ENCODE assay signal across 9 cellular contexts in genomic region chr9:35908484-35909125, GRCh38. TPM values are rescaled to one million over a fixed set of nuclear protein-coding genes. Genes with fewer than 3 reads are reported as not detected.
DNase-seq lines count a peak whose midpoint lies in the region; ATAC-seq and TF ChIP-seq lines count a peak whose summit lies in the region.
"Had no signal": no experiment of that assay in that cellular context is flagged by ENCODE, and none has a peak within 500 bp of the region (broad histone marks: within the 10 kb centered on the region; RNA-seq: fewer than 3 reads in every experiment).

No MANE protein-coding gene starts in this region.

- H3K27me3 Mint-ChIP-seq in activated CD4-positive, alpha-beta T cell treated with anti-CD3 and anti-CD28 coated beads, Interleukin-2, amount 10 ng/mL, durations not matched to agents 24 days and 14 days, result peaks cover 2% of the 10 kb centered on the region

- ATAC-seq in SK-N-SH treated with all-trans-retinoic acid at 6 μM for 48 hours, result no peak
- no peak for ATAC-seq in GM19467 (IDR thresholded peaks at IDR 0.05; ENCODE audit: unreplicated experiment)

- DNase-seq in SK-N-SH, result no peak
- no peak for DNase-seq in brain microvascular endothelial cell
- DNase-seq in tibial artery, result no peak
- no peak for DNase-seq in SKM-1 treated with dmso at 0.1 percent for 144 hours (lab: John Stamatoyannopoulos, UW; ENCODE audit: unreplicated experiment)
- no peak for DNase-seq in activated CD4-positive, alpha-beta T cell treated with anti-CD3 and anti-CD28 coated beads, Interleukin-2, amount 10 ng/mL, durations not matched to agents 24 days and 14 days

- H3K27ac ChIP-seq in SK-N-SH (ENCODE audit: low read depth in 2 of 2, low read length in 1 of 2) (peak overlapping the region; percentile 89 to 98), brain microvascular endothelial cell (peak overlapping the region; percentile 71), liver (ENCODE audit: low read depth in 1 of 2, low read length in 2 of 2) (peak overlapping the region; percentile 74 to 78), tibial artery (peak overlapping the region; percentile 88 to 98)

- H2AFZ ChIP-seq in SK-N-SH (ENCODE audit: low read depth), result peak overlapping the region; percentile 47; the same call in 1 of the 2 replicates

- H3K27ac Mint-ChIP-seq in activated CD4-positive, alpha-beta T cell treated with anti-CD3 and anti-CD28 coated beads, Interleukin-2, amount 10 ng/mL, durations not matched to agents 24 days and 14 days, result no peak overlapping the region

- whole genome bisulfite sequencing in SK-N-SH (ENCODE audit: low lambda C conversion rate), result 78% methylated on average over 8 of the region's 9 CpGs
- 66% methylated on average over 9 of the region's 9 CpGs for WGBS in liver

- H3K4me3 ChIP-seq in SK-N-SH (ENCODE audit: low read depth in 2 of 2, low read length in 1 of 2) (no peak overlapping the region), brain microvascular endothelial cell (ENCODE audit: low read depth, low read length) (no peak overlapping the region), liver (ENCODE audit: low read depth in 1 of 3, low read length in 3 of 3) (no peak overlapping the region), tibial artery (peak overlapping the region; percentile 47 to 57)

- intact Hi-C loops in tibial artery (cut with DNase I; ENCODE audit: low total_unique reads), result no loop called here
- intact Hi-C loops in activated CD4-positive, alpha-beta T cell treated with anti-CD3 and anti-CD28 coated beads, Interleukin-2, amount 10 ng/mL, durations not matched to agents 24 days and 14 days (cut with micrococcal nuclease), result no loop called here

- no peaks in the 10 kb centered on the region for H3K9me3 Mint-ChIP-seq in activated CD4-positive, alpha-beta T cell treated with anti-CD3 and anti-CD28 coated beads, Interleukin-2, amount 10 ng/mL, durations not matched to agents 24 days and 14 days

- H3K4me1 ChIP-seq in SK-N-SH (ENCODE audit: control insufficient read depth in 1 of 2, insufficient read depth in 2 of 2, low read depth in 1 of 2, low read length in 1 of 2), result peaks cover 38 to 46% of the 10 kb centered on the region in 2 experiments; a peak in 3 of 4 replicates
- peaks cover 16 to 57% (median 40%) of the 10 kb centered on the region in 4 donors for H3K4me1 ChIP-seq in liver (ENCODE audit: control insufficient read depth in 4 of 4, insufficient read depth in 4 of 4, low read length in 3 of 4)
- peaks cover 11 to 96% (median 88%) of the 10 kb centered on the region in 4 donors for H3K4me1 ChIP-seq in tibial artery

- CTCF ChIA-PET in SK-N-SH (lab: Yijun Ruan, JAX), result interaction anchor here (1.0 to 2.3 kb wide), 4 partner anchors 11 to 115 kb away, joined by 3 to 10 read pairs (median 4); no protein-coding TSS in a partner anchor

- H3K27me3 ChIP-seq in SK-N-SH (ENCODE audit: insufficient read depth) (no peaks in the 10 kb centered on the region), brain microvascular endothelial cell (replicated peaks) (no peaks in the 10 kb centered on the region), liver (ENCODE audit: control insufficient read depth in 4 of 4, insufficient read depth in 4 of 4, low read length in 3 of 4) (no peaks in the 10 kb centered on the region), tibial artery (no peaks in the 10 kb centered on the region)

- H3K36me3 Mint-ChIP-seq in activated CD4-positive, alpha-beta T cell treated with anti-CD3 and anti-CD28 coated beads, Interleukin-2, amount 10 ng/mL, durations not matched to agents 24 days and 14 days (ENCODE audit: low read depth), result no peaks in the 10 kb centered on the region

- H3K9me3 ChIP-seq in SK-N-SH, result no peaks in the 10 kb centered on the region
- H3K9me3 ChIP-seq in liver (ENCODE audit: control insufficient read depth in 4 of 4, low read length in 3 of 4), result no peaks in the 10 kb centered on the region
- H3K9me3 ChIP-seq in tibial artery, result no peaks in the 10 kb centered on the region

- H3F3A ChIP-seq in SK-N-SH (replicated peaks; ENCODE audit: insufficient read depth), result peaks cover 37% of the 10 kb centered on the region

- POLR2A ChIA-PET in SK-N-SH (lab: Yijun Ruan, JAX), result no interaction called here

- H3K4me1 Mint-ChIP-seq in activated CD4-positive, alpha-beta T cell treated with anti-CD3 and anti-CD28 coated beads, Interleukin-2, amount 10 ng/mL, durations not matched to agents 24 days and 14 days, result peaks cover 32% of the 10 kb centered on the region

- in situ Hi-C loops in brain microvascular endothelial cell (cut with HindIII; ENCODE audit: low pct_ligation_motif_present, low sequenced_read_pairs), result no loop called here

- H3K79me2 ChIP-seq in SK-N-SH (ENCODE audit: insufficient read depth), result no peaks in the 10 kb centered on the region; the same call in 1 of the 2 replicates

- H3K9ac ChIP-seq in SK-N-SH (peak overlapping the region; percentile 68; the same call in 1 of the 2 replicates), liver (ENCODE audit: low read depth in 1 of 2, low read length in 2 of 2) (no peak overlapping the region)

- H3K36me3 ChIP-seq in SK-N-SH (replicated peaks in 1 of 2; ENCODE audit: control insufficient read depth in 1 of 2, insufficient read depth in 2 of 2, low read length in 1 of 2) (no peaks in the 10 kb centered on the region), brain microvascular endothelial cell (replicated peaks) (no peaks in the 10 kb centered on the region), liver (ENCODE audit: control insufficient read depth in 4 of 4, insufficient read depth in 3 of 4, low read depth in 1 of 4, low read length in 3 of 4) (no peaks in the 10 kb centered on the region), tibial artery (no peaks in the 10 kb centered on the region)

- no peaks in the 10 kb centered on the region for H4K20me1 ChIP-seq in SK-N-SH (ENCODE audit: insufficient read depth)

- H3K9me2 ChIP-seq in SK-N-SH, result no peaks in the 10 kb centered on the region

- TF ChIP-seq CTCF in SK-N-SH (IDR thresholded peaks at IDR 0.05), result no peak
- TF ChIP-seq CTCF in brain microvascular endothelial cell (IDR thresholded peaks at IDR 0.05; ENCODE audit: low read depth, low read length, missing control alignments), result no peak
- no peak for TF ChIP-seq CTCF in liver (IDR thresholded peaks at IDR 0.05; ENCODE audit: low read depth, low read length, missing input control)
- TF ChIP-seq CTCF in tibial artery (IDR thresholded peaks at IDR 0.05), result no peak

- peak overlapping the region; percentile 50; the same call in 1 of the 2 replicates for H3K4me2 ChIP-seq in SK-N-SH

- no peak overlapping the region for H3K4me3 Mint-ChIP-seq in activated CD4-positive, alpha-beta T cell treated with anti-CD3 and anti-CD28 coated beads, Interleukin-2, amount 10 ng/mL, durations not matched to agents 24 days and 14 days

- TF ChIP-seq RAD21 in SK-N-SH (IDR thresholded peaks at IDR 0.05; ENCODE audit: low read length) (no peak), liver (IDR thresholded peaks at IDR 0.05) (no peak)

- no peak for TF ChIP-seq EP300 in SK-N-SH (IDR thresholded peaks at IDR 0.05; ENCODE audit: borderline replicate concordance in 1 of 2, low read depth in 1 of 2, low read length in 1 of 2)

TF ChIP-seq in SK-N-SH, 30 proteins besides CTCF, POLR2A, EP300 and RAD21:
- TF ChIP-seq MXI1 (IDR thresholded peaks at IDR 0.05; ENCODE audit: low read depth, low read length) (no peak), GABPA (IDR thresholded peaks at IDR 0.05; ENCODE audit: low read depth) (peak; percentile 10; the same call in 1 of the 2 replicates)

TF ChIP-seq in SK-N-SH treated with all-trans-retinoic acid at 6 μM for 48 hours, 23 proteins besides CTCF, POLR2A, EP300 and RAD21 (continues in another document):
- TF ChIP-seq OSR1 (CRISPR knock-in tag; IDR thresholded peaks at IDR 0.05), result no peak
- no peak for TF ChIP-seq ISL1 (CRISPR knock-in tag; IDR thresholded peaks at IDR 0.05)
- TF ChIP-seq RARB (CRISPR knock-in tag; IDR thresholded peaks at IDR 0.05), result no peak
- TF ChIP-seq CSDC2 (CRISPR knock-in tag; IDR thresholded peaks at IDR 0.05), result no peak
- TF ChIP-seq ZC3H10 (CRISPR knock-in tag; IDR thresholded peaks at IDR 0.05), result no peak

RNA-seq across cellular contexts. Expression of gene SPAAR, which starts 0.7 kb away (rescaled TPM):
- polyA plus RNA-seq in SK-N-SH (2012; rRNA removed) (0.11 and 0.13 TPM in 2 replicates), liver (1 to 10 TPM; 1.1 TPM)
- 0.04 and 0.07 TPM in 2 replicates for polyA plus RNA-seq in SK-N-SH (2012; cell fraction: cytosol; rRNA removed)
- polyA plus RNA-seq in SK-N-SH (2012; cell fraction: nucleus; rRNA removed), result 0.23 and 0.24 TPM in 2 replicates
- 1 to 10 TPM in 1 of 2 donors, under 1 TPM in 1; 0.65 to 2.4 TPM for total RNA-seq in liver
- not detected in 2 replicates for total RNA-seq in activated CD4-positive, alpha-beta T cell treated with anti-CD3 and anti-CD28 coated beads, Interleukin-2, amount 10 ng/mL, durations not matched to agents 24 days and 14 days

RNA-seq across cellular contexts. Expression of gene HRCT1, which starts 2.6 kb away (rescaled TPM):
- polyA plus RNA-seq in SK-N-SH (2012; rRNA removed) (2.0 and 3.0 TPM in 2 replicates), liver (1 to 10 TPM in 1 of 2 donors, under 1 TPM in 1; 0.44 to 2.9 TPM)
- 1.9 and 2.0 TPM in 2 replicates for polyA plus RNA-seq in SK-N-SH (2012; cell fraction: cytosol; rRNA removed)
- 1.5 and 2.7 TPM in 2 replicates for polyA plus RNA-seq in SK-N-SH (2012; cell fraction: nucleus; rRNA removed)
- total RNA-seq in liver, result under 1 TPM; 0.08 to 0.09 TPM
- not detected in 2 replicates for total RNA-seq in activated CD4-positive, alpha-beta T cell treated with anti-CD3 and anti-CD28 coated beads, Interleukin-2, amount 10 ng/mL, durations not matched to agents 24 days and 14 days

RNA-seq across cellular contexts. Expression of gene OR13J1, which starts 38.4 kb away (rescaled TPM):
- polyA plus RNA-seq in SK-N-SH (2012; rRNA removed) (not detected in 2 replicates), liver (not detected)
- not detected in 2 replicates for polyA plus RNA-seq in SK-N-SH (2012; cell fraction: cytosol; rRNA removed)
- polyA plus RNA-seq in SK-N-SH (2012; cell fraction: nucleus; rRNA removed), result not detected in 2 replicates
- not detected for total RNA-seq in liver
- total RNA-seq in activated CD4-positive, alpha-beta T cell treated with anti-CD3 and anti-CD28 coated beads, Interleukin-2, amount 10 ng/mL, durations not matched to agents 24 days and 14 days, result not detected in 2 replicates
- polyA plus RNA-seq: BJ had no signal

RNA-seq across cellular contexts. Expression of gene OR2S2, which starts 49.3 kb away (rescaled TPM):
- polyA plus RNA-seq in SK-N-SH (2012; rRNA removed) (0.16 TPM in 1 of 2 replicates, not detected in the other), liver (not detected)
- polyA plus RNA-seq in SK-N-SH (2012; cell fraction: cytosol; rRNA removed), result 0.04 and 0.09 TPM in 2 replicates
- 0.12 and 0.30 TPM in 2 replicates for polyA plus RNA-seq in SK-N-SH (2012; cell fraction: nucleus; rRNA removed)
- total RNA-seq in liver, result not detected
- not detected in 2 replicates for total RNA-seq in activated CD4-positive, alpha-beta T cell treated with anti-CD3 and anti-CD28 coated beads, Interleukin-2, amount 10 ng/mL, durations not matched to agents 24 days and 14 days

Comparison
In these comparisons a context has a peak if more than half of its experiments do, and no peak if none do; other contexts are left out.
1. H3K4me3 ChIP-seq: peak in tibial artery (2 of 2); none in SK-N-SH (0 of 2), brain microvascular endothelial cell (single experiment) and liver (0 of 3).
2. Peak in every context shown above with its lines, with median percentiles within 50 percentile points of each other: H3K27ac ChIP-seq.